In genomic region chr1:228003461-228004330, GRCh38 we compare ENCODE assay signal across 1 cellular context.
TF ChIP-seq lines count a peak whose summit lies in the region.

No MANE protein-coding gene starts in this region.

TF ChIP-seq in IMR-90, 13 proteins besides CTCF, POLR2A, EP300 and RAD21:
- TF ChIP-seq BHLHE40 (IDR thresholded peaks at IDR 0.05; ENCODE audit: low read depth, low read length) (no peak), MXI1 (IDR thresholded peaks at IDR 0.05; ENCODE audit: borderline replicate concordance, low read depth, low read length) (no peak), ELK1 (IDR thresholded peaks at IDR 0.05; ENCODE audit: borderline replicate concordance, low read depth, low read length) (no peak), FOS (IDR thresholded peaks at IDR 0.05; ENCODE audit: low read depth, low read length) (no peak), NFE2L2 (IDR thresholded peaks at IDR 0.05; ENCODE audit: low read depth, low read length) (no peak), RFX5 (IDR thresholded peaks at IDR 0.05; ENCODE audit: low read depth, low read length) (no peak), RCOR1 (IDR thresholded peaks at IDR 0.05; ENCODE audit: insufficient replicate concordance, low read length) (no peak), CHD1 (IDR thresholded peaks at IDR 0.05; ENCODE audit: low read depth, low read length) (no peak)
- TF ChIP-seq, protein P1, sequence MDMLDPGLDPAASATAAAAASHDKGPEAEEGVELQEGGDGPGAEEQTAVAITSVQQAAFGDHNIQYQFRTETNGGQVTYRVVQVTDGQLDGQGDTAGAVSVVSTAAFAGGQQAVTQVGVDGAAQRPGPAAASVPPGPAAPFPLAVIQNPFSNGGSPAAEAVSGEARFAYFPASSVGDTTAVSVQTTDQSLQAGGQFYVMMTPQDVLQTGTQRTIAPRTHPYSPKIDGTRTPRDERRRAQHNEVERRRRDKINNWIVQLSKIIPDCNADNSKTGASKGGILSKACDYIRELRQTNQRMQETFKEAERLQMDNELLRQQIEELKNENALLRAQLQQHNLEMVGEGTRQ (IDR thresholded peaks at IDR 0.05; ENCODE audit: low read depth, low read length): no peak
